ENCODE assay signal across 15 cellular contexts in the genomic region with DNA sequence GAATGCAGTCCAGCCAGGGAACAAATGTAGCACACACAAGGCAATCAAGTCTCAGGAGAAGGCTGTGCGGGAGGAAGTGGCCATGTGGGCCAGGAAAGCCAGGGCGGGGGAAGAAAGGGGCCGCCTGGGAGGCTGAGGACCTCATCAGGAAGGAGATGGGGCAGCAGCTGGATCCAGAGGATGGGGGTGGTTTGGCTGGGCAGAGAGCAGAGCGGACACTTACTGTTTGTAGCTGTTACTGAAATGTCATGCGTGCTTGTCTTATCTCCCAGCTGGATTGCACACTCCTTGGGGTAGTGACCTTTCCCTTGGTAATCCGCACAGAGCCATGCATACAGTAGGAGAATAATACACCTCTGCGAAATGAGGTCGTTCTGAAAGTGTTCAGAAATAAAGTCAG. TPM values are rescaled to one million over a fixed set of nuclear protein-coding genes. Genes with fewer than 3 reads are reported as not detected.
DNase-seq lines count a peak whose midpoint lies in the region; ATAC-seq, FAIRE-seq and TF ChIP-seq lines count a peak whose summit lies in the region.
"Had no signal": no experiment of that assay in that cellular context is flagged by ENCODE, and none has a peak within 500 bp of the region (broad histone marks: within the 10 kb centered on the region; RNA-seq: fewer than 3 reads in every experiment).

No MANE protein-coding gene starts in this region.

- no peak for TF ChIP-seq POLR2A in HepG2 (IDR thresholded peaks at IDR 0.05; ENCODE audit: insufficient read depth in 1 of 2, low read depth in 2 of 2, low read length in 2 of 2)
- TF ChIP-seq POLR2A in right lobe of liver (IDR thresholded peaks at IDR 0.05): no peak
- TF ChIP-seq POLR2A in GM12891 (IDR thresholded peaks at IDR 0.05; ENCODE audit: low read depth, low read length): no peak

- in situ Hi-C loops in HepG2 (cut with HindIII; ENCODE audit: extremely low pct_ligation_motif_present, low pct_unique_long_range_greater_than_20kb): no loop called here

- no peak overlapping the region for H2AFZ ChIP-seq in HepG2 (ENCODE audit: low read length)

- no peaks in the 10 kb centered on the region for H3K9me3 Mint-ChIP-seq in Calu3 (ENCODE audit: low read depth, unreplicated experiment)
- H3K9me3 Mint-ChIP-seq: type B pancreatic cell had no signal

- H4K20me1 ChIP-seq in HepG2 (ENCODE audit: insufficient read depth, low read length): no peaks in the 10 kb centered on the region

- H3K9me3 ChIP-seq in HepG2 (ENCODE audit: low read length) (no peaks in the 10 kb centered on the region), right lobe of liver (no peaks in the 10 kb centered on the region), lung (ENCODE audit: control insufficient read depth in 2 of 2, insufficient read depth in 1 of 2, low read length in 1 of 2) (no peaks in the 10 kb centered on the region)

- intact Hi-C loops in HepG2 (cut with micrococcal nuclease; ENCODE audit: unreplicated experiment) (no loop called here), right lobe of liver (cut with DNase I) (no loop called here), Calu3 (cut with micrococcal nuclease; ENCODE audit: unreplicated experiment) (no loop called here)

- TF ChIP-seq EP300 in HepG2 (IDR thresholded peaks at IDR 0.05; ENCODE audit: low read depth in 2 of 2, low read length in 2 of 2): no peak
- no peak for TF ChIP-seq EP300 in HepG2 (CRISPR knock-in tag; IDR thresholded peaks at IDR 0.05; ENCODE audit: borderline replicate concordance)

- no peaks in the 10 kb centered on the region for H3K4me1 ChIP-seq in HepG2 (ENCODE audit: insufficient read depth, low read length)
- H3K4me1 ChIP-seq in right lobe of liver: no peaks in the 10 kb centered on the region
- H3K4me1 ChIP-seq in lung (ENCODE audit: control insufficient read depth in 2 of 2, insufficient read depth in 2 of 2, low read length in 2 of 2): peaks cover 0 to 4% of the 10 kb centered on the region in 2 donors

- no peak overlapping the region for H3K4me2 ChIP-seq in HepG2 (ENCODE audit: low read depth, low read length)

- peaks cover 5% of the 10 kb centered on the region for H3K27me3 Mint-ChIP-seq in Calu3 (ENCODE audit: unreplicated experiment)
- H3K27me3 Mint-ChIP-seq: type B pancreatic cell had no signal

- CTCF ChIA-PET in HepG2 (lab: Yijun Ruan, JAX; ENCODE audit: low intra/inter-chr PET ratio, low total read pairs) (no interaction called here), Calu3 (lab: Charles Lee) (no interaction called here)

- WGBS in HepG2 (ENCODE audit: low lambda C conversion rate): 23% methylated on average over 8 of the region's 8 CpGs
- WGBS in right lobe of liver (ENCODE audit: insufficient coverage, low coverage, low lambda C conversion rate, missing lambda C conversion rate): 38% methylated on average over 8 of the region's 8 CpGs
- WGBS in lung, 2 donors: 57 to 68% methylated on average over 8 of the region's 8 CpGs

- H3K27me3 ChIP-seq in HepG2 (ENCODE audit: control insufficient read depth in 1 of 2, insufficient read depth in 2 of 2, low read length in 2 of 2): peaks cover 0 to 5% of the 10 kb centered on the region in 2 experiments; a peak in 3 of 5 replicates
- H3K27me3 ChIP-seq in right lobe of liver: no peaks in the 10 kb centered on the region
- H3K27me3 ChIP-seq in lung (ENCODE audit: control insufficient read depth, insufficient read depth): no peaks in the 10 kb centered on the region

- ATAC-seq in HepG2: peak; percentile 49
- ATAC-seq in right lobe of liver: no peak
- peak; percentile 54 for ATAC-seq in lung (ENCODE audit: insufficient read depth, low FRiP score)

- TF ChIP-seq CTCF in HepG2 (CRISPR knock-in tag; IDR thresholded peaks at IDR 0.05): no peak
- no peak for TF ChIP-seq CTCF in right lobe of liver (IDR thresholded peaks at IDR 0.05)
- TF ChIP-seq CTCF in fibroblast of mammary gland (conservative IDR thresholded peaks at IDR 0.05; ENCODE audit: control insufficient read depth, insufficient read depth, low read depth, low read length): no peak
- no peak for TF ChIP-seq CTCF in lung (IDR thresholded peaks at IDR 0.05; ENCODE audit: control extremely low read depth, extremely low read depth)
- TF ChIP-seq CTCF in Calu3 (IDR thresholded peaks at IDR 0.05; ENCODE audit: unreplicated experiment): no peak

- no peak overlapping the region for H3K4me3 Mint-ChIP-seq in Calu3 (ENCODE audit: low read depth, unreplicated experiment)

- H3K36me3 ChIP-seq in HepG2 (replicated peaks in 1 of 2; ENCODE audit: control insufficient read depth in 1 of 2, insufficient read depth in 2 of 2, low read length in 2 of 2) (no peaks in the 10 kb centered on the region), right lobe of liver (no peaks in the 10 kb centered on the region), lung (ENCODE audit: control insufficient read depth in 2 of 2, insufficient read depth in 2 of 2, low read length in 2 of 2) (no peaks in the 10 kb centered on the region)

- BruUV-seq in HepG2 (replicated peaks; lab: Mats Ljungman, UMichigan) (no TSS peak), Calu3 (replicated peaks; lab: Mats Ljungman, UMichigan) (no TSS peak)

- H3K4me3 ChIP-seq in HepG2 (replicated peaks in 1 of 3; ENCODE audit: insufficient read depth in 1 of 3, low read depth in 2 of 3, low read length in 3 of 3): no peak overlapping the region
- no peak overlapping the region for H3K4me3 ChIP-seq in right lobe of liver
- H3K4me3 ChIP-seq in fibroblast of mammary gland (ENCODE audit: control insufficient read depth, low read depth, low read length): no peak overlapping the region
- no peak overlapping the region for H3K4me3 ChIP-seq in lung

- no peak for TF ChIP-seq RAD21 in HepG2 (CRISPR knock-in tag; IDR thresholded peaks at IDR 0.05)

- DNase-seq in HepG2 (ENCODE audit: low spot score): no peak
- DNase-seq in right lobe of liver: no peak
- peak; percentile 78 for DNase-seq in fibroblast of mammary gland (ENCODE audit: low read depth)
- DNase-seq in lung (ENCODE audit: low spot score): no peak
- no peak for DNase-seq in NCI-H1436 (lab: John Stamatoyannopoulos, UW)
- no peak for DNase-seq in Calu3
- DNase-seq in GM12891 (ENCODE audit: insufficient read length, low spot score): no peak
- no peak for DNase-seq in NCI-H524 (lab: John Stamatoyannopoulos, UW)
- DNase-seq: aorta, DND-41, NCI-H1436 treated with DMSO at 0.1 percent for 48 hours, NCI-H526, SIG-M5 had no signal

- H3K36me3 Mint-ChIP-seq in Calu3 (ENCODE audit: insufficient read depth, unreplicated experiment): no peaks in the 10 kb centered on the region
- H3K36me3 Mint-ChIP-seq: type B pancreatic cell had no signal

- no peak overlapping the region for H3K27ac Mint-ChIP-seq in Calu3 (ENCODE audit: unreplicated experiment)
- H3K27ac Mint-ChIP-seq: type B pancreatic cell had no signal

- H3K9ac ChIP-seq in HepG2 (ENCODE audit: insufficient read depth, low read depth, low read length): no peak overlapping the region

- no peak for FAIRE-seq in HepG2 (lab: Jason Lieb, UNC)
- FAIRE-seq in GM12891 (lab: Jason Lieb, UNC): no peak
- FAIRE-seq: A204.1 had no signal

- H3K27ac ChIP-seq in HepG2 (ENCODE audit: extremely low read length, insufficient read depth, low read length) (no peak overlapping the region), right lobe of liver (no peak overlapping the region), lung (ENCODE audit: low read depth in 1 of 2, low read length in 1 of 2) (peak overlapping the region in 1 of 2 donors; percentile 52)

- POLR2A ChIA-PET in HepG2 (lab: Yijun Ruan, JAX): no interaction called here

- no peaks in the 10 kb centered on the region for H3K79me2 ChIP-seq in HepG2 (ENCODE audit: insufficient read depth, low read length)

- H3K4me1 Mint-ChIP-seq in Calu3 (ENCODE audit: low read depth, unreplicated experiment): no peaks in the 10 kb centered on the region

TF ChIP-seq in HepG2, 621 proteins besides CTCF, POLR2A, EP300 and RAD21 (continues in another document):
- TF ChIP-seq SOX5 (CRISPR knock-in tag; IDR thresholded peaks at IDR 0.05; ENCODE audit: borderline replicate concordance) (no peak), KDM5B (CRISPR knock-in tag; IDR thresholded peaks at IDR 0.05; ENCODE audit: borderline replicate concordance) (no peak), SCMH1 (CRISPR knock-in tag; IDR thresholded peaks at IDR 0.05; ENCODE audit: borderline replicate concordance) (no peak)

TF ChIP-seq in GM12891, 5 proteins besides CTCF, POLR2A, EP300 and RAD21:
- TF ChIP-seq TAF1 (IDR thresholded peaks at IDR 0.05; ENCODE audit: low read depth, low read length): no peak
- TF ChIP-seq PAX5 (IDR thresholded peaks at IDR 0.05; ENCODE audit: insufficient read depth, low read length, severe bottlenecking): no peak
- no peak for TF ChIP-seq POLR2AphosphoS5 (IDR thresholded peaks at IDR 0.05; ENCODE audit: low read depth, low read length)
- TF ChIP-seq SPI1 (IDR thresholded peaks at IDR 0.05; ENCODE audit: low read depth, low read length): no peak
- no peak for TF ChIP-seq POU2F2 (IDR thresholded peaks at IDR 0.05; ENCODE audit: low read depth, low read length)

RNA-seq across cellular contexts. Expression of gene MAP3K4, which starts 18.3 kb away (rescaled TPM):
- total RNA-seq in HepG2 (2016; rRNA removed; fragmentation: Illumina TruSeq; extraction: Trizol) (33.6 and 40.1 TPM in 2 replicates), right lobe of liver (10 to 100 TPM in 4 of 6 experiments, 1 to 10 TPM in 2; 9.4 to 20.5 (median 13.1) TPM), lung (10 to 100 TPM; 48.9 to 56.8 TPM), Calu3 (2022) (62.2 and 71.7 TPM in 2 replicates)
- total RNA-seq in HepG2 (2016; cell fraction: cytosol; rRNA removed; fragmentation: Illumina TruSeq; extraction: Trizol; ENCODE audit: low read depth): 66.8 and 68.7 TPM in 2 replicates
- 37.5 and 40.8 TPM in 2 replicates for total RNA-seq in HepG2 (2016; cell fraction: insoluble cytoplasmic fraction; rRNA removed; fragmentation: Illumina TruSeq; extraction: Trizol)
- 38.1 and 58.6 TPM in 2 replicates for total RNA-seq in HepG2 (2016; cell fraction: membrane; rRNA removed; fragmentation: Illumina TruSeq; extraction: Trizol)
- 50.7 and 54.4 TPM in 2 replicates for total RNA-seq in HepG2 (2016; cell fraction: nucleus; rRNA removed; fragmentation: Illumina TruSeq; extraction: Trizol)
- polyA plus RNA-seq in HepG2 (2011; rRNA removed) (12.9 and 15.4 TPM in 2 replicates), lung (10 to 100 TPM in 1 of 2 donors, 1 to 10 TPM in 1; 8.6 to 10.9 TPM)
- polyA plus RNA-seq in HepG2 (2011; cell fraction: cytosol; rRNA removed): 6.9 and 9.0 TPM in 2 replicates
- 35.9 and 37.8 TPM in 2 replicates for polyA plus RNA-seq in HepG2 (2011; cell fraction: nucleus; rRNA removed)
- polyA plus RNA-seq in HepG2 (2012): 16.6 and 19.8 TPM in 2 replicates
- polyA plus RNA-seq in HepG2 (2016; cell fraction: cytosol; fragmentation: Illumina TruSeq; extraction: Trizol; ENCODE audit: low read depth): 1.1 TPM in 2 replicates
- 25.1 and 26.7 TPM in 2 replicates for polyA plus RNA-seq in HepG2 (2016; cell fraction: insoluble cytoplasmic fraction; fragmentation: Illumina TruSeq; extraction: Trizol; ENCODE audit: low read depth)
- polyA plus RNA-seq in HepG2 (2016; cell fraction: membrane; fragmentation: Illumina TruSeq; extraction: Trizol; ENCODE audit: low read depth): 3.2 and 4.4 TPM in 2 replicates
- polyA plus RNA-seq in HepG2 (2016; cell fraction: nucleus; fragmentation: Illumina TruSeq; extraction: Trizol; ENCODE audit: insufficient read depth, low read depth): 51.7 and 52.1 TPM in 2 replicates
- polyA minus RNA-seq in HepG2 (2011; rRNA and poly(A)+ RNA removed; ENCODE audit: low replicate concordance): 16.6 and 30.1 TPM in 2 replicates
- 16.9 and 18.6 TPM in 2 replicates for polyA minus RNA-seq in HepG2 (2011; cell fraction: cytosol; rRNA and poly(A)+ RNA removed)
- polyA minus RNA-seq in HepG2 (2011; cell fraction: nucleus; rRNA and poly(A)+ RNA removed): 94.5 and 105 TPM in 2 replicates
- polyA plus RNA-seq in GM12891 (2012; ENCODE audit: low read depth, missing spikeins): 10.2 TPM

Comparison
In these comparisons a context has a peak if more than half of its experiments do, and no peak if none do; other contexts are left out.
1. ATAC-seq: peak in HepG2 (single experiment) and lung (single experiment); none in right lobe of liver (0 of 4).